In genomic region chr9:93946338-93946712, GRCh38 we compare ENCODE assay signal across 15 cellular contexts. TPM values are rescaled to one million over a fixed set of nuclear protein-coding genes. Genes with fewer than 3 reads are reported as not detected.
DNase-seq lines count a peak whose midpoint lies in the region; ATAC-seq and TF ChIP-seq lines count a peak whose summit lies in the region.
"Had no signal": no experiment of that assay in that cellular context is flagged by ENCODE, and none has a peak within 500 bp of the region (broad histone marks: within the 10 kb centered on the region; RNA-seq: fewer than 3 reads in every experiment).

No MANE protein-coding gene starts in this region.

- H3K36me3 ChIP-seq in ACC112 (ENCODE audit: insufficient read depth, low read length) (no peaks in the 10 kb centered on the region), H7 (replicated peaks; ENCODE audit: control insufficient read depth, insufficient read depth, low read length) (no peaks in the 10 kb centered on the region), breast epithelium (no peaks in the 10 kb centered on the region), neural cell (ENCODE audit: insufficient read depth, low read length) (no peaks in the 10 kb centered on the region)
- H3K36me3 ChIP-seq: gastroesophageal sphincter had no signal

- no peak for TF ChIP-seq POLR2A in breast epithelium (IDR thresholded peaks at IDR 0.05)

- peak overlapping the region; percentile 38 for H3K9ac ChIP-seq in neural cell (ENCODE audit: low read length)

- intact Hi-C loops in breast epithelium (cut with DNase I; ENCODE audit: low total_unique reads) = no loop called here

- H3K27me3 ChIP-seq in ACC112 (ENCODE audit: insufficient read depth, low read length) (peaks cover 91% of the 10 kb centered on the region), H7 (ENCODE audit: control insufficient read depth, insufficient read depth, low read length) (peaks cover 90% of the 10 kb centered on the region), breast epithelium (peaks cover 10 to 90% of the 10 kb centered on the region in 2 donors), neural cell (ENCODE audit: insufficient read depth, low read depth, low read length) (peaks cover 75% of the 10 kb centered on the region)

- no peaks in the 10 kb centered on the region for H4K20me1 ChIP-seq in neural cell (ENCODE audit: insufficient read depth)

- TF ChIP-seq EP300 in neural cell (conservative IDR thresholded peaks at IDR 0.05; ENCODE audit: poor library complexity, severe bottlenecking) = no peak

- TF ChIP-seq CTCF in breast epithelium (IDR thresholded peaks at IDR 0.05) (no peak), neural cell (IDR thresholded peaks at IDR 0.05; ENCODE audit: poor library complexity, severe bottlenecking) (no peak)

- H3K79me2 ChIP-seq in ACC112 (ENCODE audit: control insufficient read depth, insufficient read depth, low read length, unreplicated experiment) (no peaks in the 10 kb centered on the region), neural cell (replicated peaks; ENCODE audit: insufficient read depth, low read length) (no peaks in the 10 kb centered on the region)

- no peak overlapping the region for H3K27ac ChIP-seq in ACC112 (ENCODE audit: low read depth, low read length)
- H3K27ac ChIP-seq in breast epithelium = no peak overlapping the region
- H3K27ac ChIP-seq in neural cell (ENCODE audit: low read length) = no peak overlapping the region
- H3K27ac ChIP-seq: gastroesophageal sphincter had no signal

- no peaks in the 10 kb centered on the region for H3F3A ChIP-seq in neural cell (ENCODE audit: insufficient read depth, low read length, poor library complexity, severe bottlenecking)

- TF ChIP-seq RAD21 in neural cell (conservative IDR thresholded peaks at IDR 0.05) = no peak

- H3K9me3 ChIP-seq in breast epithelium (no peaks in the 10 kb centered on the region), neural cell (ENCODE audit: low read length) (peaks cover 3% of the 10 kb centered on the region)
- H3K9me3 ChIP-seq: gastroesophageal sphincter had no signal

- no peak for ATAC-seq in GM21381 (IDR thresholded peaks at IDR 0.05; ENCODE audit: unreplicated experiment)
- ATAC-seq: effector memory CD8-positive, alpha-beta T cell; gastroesophageal sphincter had no signal

- H3K4me3 ChIP-seq in ACC112 (ENCODE audit: low read depth, low read length) = peak overlapping the region; percentile 91
- peak overlapping the region; percentile 33; the same call in 1 of the 2 replicates for H3K4me3 ChIP-seq in H7 (ENCODE audit: insufficient read depth, low read depth, low read length)
- H3K4me3 ChIP-seq in breast epithelium = peak overlapping the region; percentile 9 to 48 (median 28)
- H3K4me3 ChIP-seq in neural cell (ENCODE audit: low read length) = peak overlapping the region; percentile 69

- H3K4me1 ChIP-seq in ACC112 (ENCODE audit: control insufficient read depth, insufficient read depth, low read length, unreplicated experiment) = no peaks in the 10 kb centered on the region
- H3K4me1 ChIP-seq in breast epithelium = peaks cover 0 to 6% of the 10 kb centered on the region in 2 donors

- peak overlapping the region; percentile 25 for H3K4me2 ChIP-seq in neural cell (ENCODE audit: low read length)

- no peaks in the 10 kb centered on the region for H3K9me2 ChIP-seq in neural cell (ENCODE audit: insufficient read depth, low read length)

- no peak for DNase-seq in H7
- DNase-seq in breast epithelium (ENCODE audit: low spot score in 2 of 2) = no peak
- no peak for DNase-seq in HK-2 (ENCODE audit: unreplicated experiment)
- DNase-seq in islet precursor cell = no peak
- no peak for DNase-seq in HT-29 (ENCODE audit: low spot score)
- DNase-seq: activated CD8-positive, alpha-beta memory T cell treated with anti-CD3 and anti-CD28 coated beads for 24 hours; amniotic stem cell; CD4-positive, alpha-beta T cell; effector memory CD8-positive, alpha-beta T cell; occipital lobe had no signal

- H2AFZ ChIP-seq in ACC112 (ENCODE audit: low read length, unreplicated experiment) = no peak overlapping the region
- H2AFZ ChIP-seq in neural cell (ENCODE audit: low read depth, low read length) = no peak overlapping the region

TF ChIP-seq in neural cell, 6 proteins besides CTCF, POLR2A, EP300 and RAD21:
- TF ChIP-seq SMC3 (conservative IDR thresholded peaks at IDR 0.05; ENCODE audit: poor library complexity) = no peak
- TF ChIP-seq POLR2AphosphoS5 (IDR thresholded peaks at IDR 0.05) = no peak
- TF ChIP-seq TAF1 (IDR thresholded peaks at IDR 0.05; ENCODE audit: low read depth) = no peak
- no peak for TF ChIP-seq REST (IDR thresholded peaks at IDR 0.05; ENCODE audit: borderline replicate concordance)
- no peak for TF ChIP-seq MXI1 (conservative IDR thresholded peaks at IDR 0.05; ENCODE audit: poor library complexity, severe bottlenecking)
- TF ChIP-seq EZH2 (IDR thresholded peaks at IDR 0.05; ENCODE audit: borderline replicate concordance, insufficient read depth, low read length, poor library complexity, severe bottlenecking) = no peak

RNA-seq across cellular contexts. Expression of gene BARX1, which starts 8.8 kb away (rescaled TPM):
- total RNA-seq in H7 (2014; rRNA removed; shearing (Covaris generic)) = 79.7 and 80.4 TPM in 2 replicates
- 1 to 10 TPM in 2 of 3 donors, not detected in 1; 2.6 to 2.9 TPM for total RNA-seq in breast epithelium
- polyA plus RNA-seq in neural cell = not detected in 2 replicates
- not detected in 2 replicates for polyA minus RNA-seq in neural cell
- not detected in 2 replicates for total RNA-seq in HT-29 (2014; rRNA removed; shearing (Covaris generic))
- total RNA-seq: occipital lobe; T-helper 1 cell treated with Interleukin-12 subunit alpha and Interleukin-12 subunit beta and Interleukin-4 antibody, amounts not matched to agents 30 ng/mL and 1 ng/mL, for 36 hours had no signal

Comparison
In these comparisons a context has a peak if more than half of its experiments do, and no peak if none do; other contexts are left out.
1. H3K4me3 ChIP-seq: peak in every context shown above with its lines; median percentile 91 in ACC112; 69 in neural cell; 33 in H7; 28 in breast epithelium.
2. RNA of gene BARX1, which starts 8.8 kb away (total RNA-seq): 79.7 to 80.4 TPM in H7; 2.6 to 2.9 TPM in breast epithelium and not detected in HT-29; every median in the first group is over 10 times any median in the second.